ENCODE assay signal across 23 cellular contexts in genomic region chr15:64581408-64581761, GRCh38.
A peak's percentile ranks its signal among the peaks of the same experiment; 100 is the strongest.
DNase-seq lines count a peak whose midpoint lies in the region; ATAC-seq, FAIRE-seq and TF ChIP-seq lines count a peak whose summit lies in the region.
"Had no signal": no experiment of that assay in that cellular context is flagged by ENCODE, and none has a peak within 500 bp of the region (broad histone marks: within the 10 kb centered on the region; RNA-seq: fewer than 3 reads in every experiment).

No MANE protein-coding gene starts in this region.

- POLR2A ChIA-PET in activated CD8-positive, alpha-beta T cell treated with anti-CD3 and anti-CD28 coated beads, Interleukin-2, amount 10 ng/mL, durations not matched to agents 7 days and 5 days (lab: Charles Lee): no interaction called here

- no peak overlapping the region for H3K4me3 Mint-ChIP-seq in T-helper 17 cell
- H3K4me3 Mint-ChIP-seq in activated CD8-positive, alpha-beta T cell treated with anti-CD3 and anti-CD28 coated beads, Interleukin-2, amount 10 ng/mL, durations not matched to agents 7 days and 5 days: no peak overlapping the region
- H3K4me3 Mint-ChIP-seq: H9, HFFc6 had no signal

- peak; percentile 29 for DNase-seq in ELF-1 (ENCODE audit: low read depth, low spot score)
- no peak for DNase-seq in T-helper 17 cell
- DNase-seq in left lobe of liver (ENCODE audit: low spot score): no peak
- no peak for DNase-seq in spleen
- DNase-seq in GM19239 (ENCODE audit: insufficient read length, low spot score): no peak
- DNase-seq in pons (ENCODE audit: low spot score): no peak
- no peak for DNase-seq in activated CD8-positive, alpha-beta T cell treated with anti-CD3 and anti-CD28 coated beads, Interleukin-2, amount 10 ng/mL, durations not matched to agents 7 days and 5 days
- DNase-seq: BE2C; Caco-2; CD4-positive, CD25-positive, alpha-beta regulatory T cell; DMS 273 treated with DMSO at 0.1 percent for 48 hours; DND-41; H9; HFFc6; Kasumi-1; NCI-H1694; NCI-H2081; NCI-H2171; NCI-H524 treated with DMSO at 0.1 percent for 48 hours; SJCRH30 had no signal

- peaks cover 0 to 41% (median 20%) of the 10 kb centered on the region in 6 donors for H3K4me1 ChIP-seq in spleen
- H3K4me1 ChIP-seq: Caco-2, SJCRH30 had no signal

- H3K9me3 ChIP-seq in T-helper 17 cell (ENCODE audit: control insufficient read depth, low read length, poor library complexity, severe bottlenecking): no peaks in the 10 kb centered on the region
- peaks cover 0 to 17% (median 14%) of the 10 kb centered on the region in 8 donors for H3K9me3 ChIP-seq in spleen
- H3K9me3 ChIP-seq: BE2C had no signal

- FAIRE-seq in GM19239 (lab: Jason Lieb, UNC): no peak
- FAIRE-seq: G401.6, GM18507, RCC 7860 had no signal

- TF ChIP-seq CTCF in spleen (IDR thresholded peaks at IDR 0.05 in 8 of 11, conservative IDR thresholded peaks at IDR 0.05 in 3 of 11): no peak

- no peaks in the 10 kb centered on the region for H3K27me3 ChIP-seq in spleen (replicated peaks in 1 of 7)
- H3K27me3 ChIP-seq: BE2C, SJCRH30 had no signal

- peaks cover 3% of the 10 kb centered on the region for H3K9me3 Mint-ChIP-seq in activated CD8-positive, alpha-beta T cell treated with anti-CD3 and anti-CD28 coated beads, Interleukin-2, amount 10 ng/mL, durations not matched to agents 7 days and 5 days (ENCODE audit: insufficient read depth)

- H3K27me3 Mint-ChIP-seq in T-helper 17 cell: no peaks in the 10 kb centered on the region
- no peaks in the 10 kb centered on the region for H3K27me3 Mint-ChIP-seq in activated CD8-positive, alpha-beta T cell treated with anti-CD3 and anti-CD28 coated beads, Interleukin-2, amount 10 ng/mL, durations not matched to agents 7 days and 5 days (ENCODE audit: low read depth)
- H3K27me3 Mint-ChIP-seq: CD4-positive, CD25-positive, alpha-beta regulatory T cell had no signal

- peaks cover 25% of the 10 kb centered on the region for H3K4me1 Mint-ChIP-seq in T-helper 17 cell
- H3K4me1 Mint-ChIP-seq in activated CD8-positive, alpha-beta T cell treated with anti-CD3 and anti-CD28 coated beads, Interleukin-2, amount 10 ng/mL, durations not matched to agents 7 days and 5 days (ENCODE audit: low read depth): peaks cover 13% of the 10 kb centered on the region

- ATAC-seq in T-helper 17 cell: no peak
- ATAC-seq in left lobe of liver: peak; percentile 29
- no peak for ATAC-seq in activated CD8-positive, alpha-beta T cell treated with anti-CD3 and anti-CD28 coated beads, Interleukin-2, amount 10 ng/mL, durations not matched to agents 7 days and 5 days

- 65 to 86% (median 80%) methylated on average over 2 of the region's 2 CpGs for WGBS in spleen, 5 donors

- CTCF ChIA-PET in activated CD8-positive, alpha-beta T cell treated with anti-CD3 and anti-CD28 coated beads, Interleukin-2, amount 10 ng/mL, durations not matched to agents 7 days and 5 days (lab: Charles Lee): interaction anchor here (0.9 kb wide), 1 partner anchor 36 kb away, joined by 3 read pairs; no protein-coding TSS in a partner anchor

- no peak for TF ChIP-seq POLR2A in spleen (IDR thresholded peaks at IDR 0.05)

- H3K27ac ChIP-seq in spleen: peak overlapping the region in 6 of 8 donors; percentile 34 to 47 (median 42)
- H3K27ac ChIP-seq: SJCRH30 had no signal

- H3K27ac Mint-ChIP-seq in T-helper 17 cell: peak overlapping the region; percentile 19
- H3K27ac Mint-ChIP-seq in activated CD8-positive, alpha-beta T cell treated with anti-CD3 and anti-CD28 coated beads, Interleukin-2, amount 10 ng/mL, durations not matched to agents 7 days and 5 days: no peak overlapping the region
- H3K27ac Mint-ChIP-seq: HFFc6 had no signal

- no peak overlapping the region for H3K4me3 ChIP-seq in spleen
- H3K4me3 ChIP-seq: SJCRH30 had no signal

- H3K36me3 Mint-ChIP-seq in T-helper 17 cell (ENCODE audit: low read depth): no peaks in the 10 kb centered on the region
- peaks cover 41% of the 10 kb centered on the region for H3K36me3 Mint-ChIP-seq in activated CD8-positive, alpha-beta T cell treated with anti-CD3 and anti-CD28 coated beads, Interleukin-2, amount 10 ng/mL, durations not matched to agents 7 days and 5 days (ENCODE audit: low read depth)

- intact Hi-C loops in spleen (cut with DNase I; ENCODE audit: low total_unique reads): no loop called here

- H3K36me3 ChIP-seq in spleen: no peaks in the 10 kb centered on the region
- H3K36me3 ChIP-seq: BE2C, SJCRH30 had no signal
